ENCODE assay signal across 8 cellular contexts in genomic region chr9:4985376-4986266, GRCh38. TPM values are rescaled to one million over a fixed set of nuclear protein-coding genes. Genes with fewer than 3 reads are reported as not detected.
A peak's percentile ranks its signal among the peaks of the same experiment; 100 is the strongest.
DNase-seq lines count a peak whose midpoint lies in the region; ATAC-seq and TF ChIP-seq lines count a peak whose summit lies in the region.

No MANE protein-coding gene starts in this region.

- peak overlapping the region; percentile 93 for H3K9ac ChIP-seq in mucosa of stomach (ENCODE audit: low read length)

- H3K4me3 ChIP-seq in HFF-Myc (replicated peaks; ENCODE audit: low read depth, low read length) (peak overlapping the region; percentile 59), esophagus squamous epithelium (peak overlapping the region; percentile 65 to 92 (median 88)), mucosa of stomach (ENCODE audit: low read length) (peak overlapping the region; percentile 39), tibial nerve (peak overlapping the region; percentile 77 to 92 (median 88))

- H3K27me3 ChIP-seq in esophagus squamous epithelium (no peaks in the 10 kb centered on the region), mucosa of stomach (ENCODE audit: control insufficient read depth, insufficient read depth, low read length) (no peaks in the 10 kb centered on the region), tibial nerve (no peaks in the 10 kb centered on the region)

- WGBS in esophagus squamous epithelium, 2 donors, result 0 to 1% methylated on average over 14 to 15 of the region's 44 CpGs
- 0% methylated on average over 30 to 31 of the region's 44 CpGs for WGBS in tibial nerve, 2 donors

- peak; percentile 63 for DNase-seq in EL
- DNase-seq in HFF-Myc (ENCODE audit: extremely low read depth, low read depth), result no peak
- DNase-seq in NCI-H2227 treated with DMSO at 0.1 percent for 48 hours (lab: John Stamatoyannopoulos, UW), result peak; percentile 65
- peak; percentile 53 to 56 for DNase-seq in activated T-cell treated with anti-CD3 and anti-CD28 coated beads, Interleukin-2, amount 50 U/mL, for 48 hours
- no peak for DNase-seq in esophagus squamous epithelium (lab: John Stamatoyannopoulos, UW)
- peak in 1 of 2 donors; percentile 33 for DNase-seq in tibial nerve (ENCODE audit: low spot score in 2 of 2)

- H3K9me3 ChIP-seq in esophagus squamous epithelium (no peaks in the 10 kb centered on the region), mucosa of stomach (ENCODE audit: control insufficient read depth, low read length) (no peaks in the 10 kb centered on the region), tibial nerve (no peaks in the 10 kb centered on the region)

- TF ChIP-seq POLR2A in esophagus squamous epithelium (IDR thresholded peaks at IDR 0.05) (peak in 1 of 4 donors; percentile 28), tibial nerve (IDR thresholded peaks at IDR 0.05) (no peak)

- TF ChIP-seq EP300 in tibial nerve (IDR thresholded peaks at IDR 0.05), result no peak

- H3K4me1 ChIP-seq in esophagus squamous epithelium (peaks cover 19 to 54% (median 27%) of the 10 kb centered on the region in 3 donors), mucosa of stomach (ENCODE audit: control insufficient read depth, insufficient read depth, low read length) (peaks cover 27% of the 10 kb centered on the region), tibial nerve (peaks cover 0 to 49% (median 20%) of the 10 kb centered on the region in 4 donors)

- intact Hi-C loops in esophagus squamous epithelium (cut with DNase I), result loop anchor here (10.0 kb wide), 1 partner anchor 51 kb away; no protein-coding TSS in a partner anchor

- no peak for ATAC-seq in HG03139 (IDR thresholded peaks at IDR 0.05; ENCODE audit: unreplicated experiment)

- H3K27ac ChIP-seq in esophagus squamous epithelium (peak overlapping the region; percentile 97 to 98 (median 98)), tibial nerve (peak overlapping the region; percentile 88 to 98 (median 97))

- no peak for TF ChIP-seq CTCF in HFF-Myc (IDR thresholded peaks at IDR 0.05; ENCODE audit: low read depth, low read length, missing control alignments)
- peak in 1 of 6 experiments; percentile 2 for TF ChIP-seq CTCF in esophagus squamous epithelium (IDR thresholded peaks at IDR 0.05)
- no peak for TF ChIP-seq CTCF in tibial nerve (IDR thresholded peaks at IDR 0.05)

- H3K36me3 ChIP-seq in esophagus squamous epithelium, result peaks cover 0 to 5% (median 0%) of the 10 kb centered on the region in 3 donors
- no peaks in the 10 kb centered on the region for H3K36me3 ChIP-seq in mucosa of stomach (ENCODE audit: control insufficient read depth, insufficient read depth, low read length)
- H3K36me3 ChIP-seq in tibial nerve, result peaks cover 0 to 6% (median 0%) of the 10 kb centered on the region in 3 donors

RNA-seq across cellular contexts. Expression of gene JAK2, which starts 0.5 kb away (rescaled TPM):
- total RNA-seq in esophagus squamous epithelium (10 to 100 TPM; 11.1 to 18.9 (median 11.9) TPM), tibial nerve (10 to 100 TPM; 23.7 to 39.6 (median 37.8) TPM)

Comparison
In these comparisons a context has a peak if more than half of its experiments do, and no peak if none do; other contexts are left out.
1. DNase-seq: peak in EL (single experiment), NCI-H2227 treated with DMSO at 0.1 percent for 48 hours (single experiment) and activated T-cell treated with anti-CD3 and anti-CD28 coated beads, Interleukin-2, amount 50 U/mL, for 48 hours (2 of 2); none in HFF-Myc (single experiment) and esophagus squamous epithelium (single experiment).
2. Peak in every context shown above with its lines, with median percentiles within 50 percentile points of each other: H3K4me3 ChIP-seq.